Comparison of ENCODE assay signal across 8 cellular contexts in genomic region chr11:96342971-96343711, GRCh38. TPM values are rescaled to one million over a fixed set of nuclear protein-coding genes. Genes with fewer than 3 reads are reported as not detected.
DNase-seq lines count a peak whose midpoint lies in the region; ATAC-seq, FAIRE-seq and TF ChIP-seq lines count a peak whose summit lies in the region.

Gene MAML2, minus strand, starts transcription at chr11:96343195. Its CDS starts 1,300 bp downstream, at chr11:96341895.

- H3K27me3 Mint-ChIP-seq in activated T-helper 1 cell treated with anti-CD3 and anti-CD28 coated beads, Interleukin-12 subunit alpha, Interleukin-12 subunit beta, Interleukin-2, Interleukin-4 antibody, amounts not matched to agents 30 ng/mL and 10 ng/mL and 1 ng/mL, durations not matched to agents 14 hours and 24 hours and 36 hours (ENCODE audit: insufficient read depth) = no peaks in the 10 kb centered on the region
- H3K27me3 Mint-ChIP-seq in naive thymus-derived CD4-positive, alpha-beta T cell = no peaks in the 10 kb centered on the region
- no peaks in the 10 kb centered on the region for H3K27me3 Mint-ChIP-seq in stimulated activated memory B cell treated with anti-CD40 and anti-IgM and Interleukin-4, amounts not matched to agents 10 μg/mL and 1 μg/mL and 100 μg/mL, for 72 hours

- H3K4me1 Mint-ChIP-seq in activated T-helper 1 cell treated with anti-CD3 and anti-CD28 coated beads, Interleukin-12 subunit alpha, Interleukin-12 subunit beta, Interleukin-2, Interleukin-4 antibody, amounts not matched to agents 30 ng/mL and 10 ng/mL and 1 ng/mL, durations not matched to agents 14 hours and 24 hours and 36 hours (ENCODE audit: low read depth) = peaks cover 49% of the 10 kb centered on the region
- peaks cover 13 to 41% (median 19%) of the 10 kb centered on the region in 7 donors for H3K4me1 Mint-ChIP-seq in naive thymus-derived CD4-positive, alpha-beta T cell
- H3K4me1 Mint-ChIP-seq in stimulated activated memory B cell treated with anti-CD40 and anti-IgM and Interleukin-4, amounts not matched to agents 10 μg/mL and 1 μg/mL and 100 μg/mL, for 72 hours = peaks cover 46% of the 10 kb centered on the region

- peak within 1 kb of the TSS; percentile 94 for H3K4me3 Mint-ChIP-seq in activated T-helper 1 cell treated with anti-CD3 and anti-CD28 coated beads, Interleukin-12 subunit alpha, Interleukin-12 subunit beta, Interleukin-2, Interleukin-4 antibody, amounts not matched to agents 30 ng/mL and 10 ng/mL and 1 ng/mL, durations not matched to agents 14 hours and 24 hours and 36 hours
- H3K4me3 Mint-ChIP-seq in naive thymus-derived CD4-positive, alpha-beta T cell = peak within 1 kb of the TSS; percentile 95 to 99 (median 98)
- peak within 1 kb of the TSS; percentile 99 for H3K4me3 Mint-ChIP-seq in stimulated activated memory B cell treated with anti-CD40 and anti-IgM and Interleukin-4, amounts not matched to agents 10 μg/mL and 1 μg/mL and 100 μg/mL, for 72 hours

- peak within 1 kb of the TSS; percentile 50 for H2AFZ ChIP-seq in fibroblast of lung (ENCODE audit: low read length)

- H3K27ac Mint-ChIP-seq in activated T-helper 1 cell treated with anti-CD3 and anti-CD28 coated beads, Interleukin-12 subunit alpha, Interleukin-12 subunit beta, Interleukin-2, Interleukin-4 antibody, amounts not matched to agents 30 ng/mL and 10 ng/mL and 1 ng/mL, durations not matched to agents 14 hours and 24 hours and 36 hours = peak within 1 kb of the TSS; percentile 89
- H3K27ac Mint-ChIP-seq in naive thymus-derived CD4-positive, alpha-beta T cell = peak within 1 kb of the TSS; percentile 93 to 98 (median 96)
- H3K27ac Mint-ChIP-seq in stimulated activated memory B cell treated with anti-CD40 and anti-IgM and Interleukin-4, amounts not matched to agents 10 μg/mL and 1 μg/mL and 100 μg/mL, for 72 hours = peak within 1 kb of the TSS; percentile 84

- peak; percentile 89 for DNase-seq in DMS79 (lab: John Stamatoyannopoulos, UW)
- DNase-seq in RCC 7860 (ENCODE audit: low spot score) = peak; percentile 87
- peak; percentile 85 for DNase-seq in activated T-helper 1 cell treated with anti-CD3 and anti-CD28 coated beads, Interleukin-12 subunit alpha, Interleukin-12 subunit beta, Interleukin-2, Interleukin-4 antibody, amounts not matched to agents 30 ng/mL and 10 ng/mL and 1 ng/mL, durations not matched to agents 14 hours and 24 hours and 36 hours (ENCODE audit: low spot score)
- DNase-seq in fibroblast of lung (ENCODE audit: low read depth in 2 of 2) = peak; percentile 91 to 92
- DNase-seq in naive thymus-derived CD4-positive, alpha-beta T cell = peak; percentile 67 to 91 (median 85)

- H3K4me3 ChIP-seq in fibroblast of lung (replicated peaks in 1 of 4; ENCODE audit: control extremely low read depth in 1 of 4, insufficient read depth in 1 of 4, low read depth in 3 of 4, low read length in 4 of 4) = peak within 1 kb of the TSS; percentile 67 to 97 (median 90)
- H3K4me3 ChIP-seq in naive thymus-derived CD4-positive, alpha-beta T cell (ENCODE audit: low read length) = peak within 1 kb of the TSS; percentile 95

- FAIRE-seq in RCC 7860 (lab: Jason Lieb, UNC) = no peak

- peaks cover 5% of the 10 kb centered on the region for H3K4me1 ChIP-seq in fibroblast of lung (ENCODE audit: control insufficient read depth, extremely low read depth, insufficient read depth, low read length)
- H3K4me1 ChIP-seq in naive thymus-derived CD4-positive, alpha-beta T cell (ENCODE audit: control insufficient read depth in 2 of 2, insufficient read depth in 2 of 2, low read length in 2 of 2) = peaks cover 11 to 31% of the 10 kb centered on the region in 2 donors

- H3K27ac ChIP-seq in KOPT-K1 (ENCODE audit: low read depth, low read length, poor library complexity, severe bottlenecking) (peak within 1 kb of the TSS; percentile 45), fibroblast of lung (ENCODE audit: insufficient read depth, low read length) (peak within 1 kb of the TSS; percentile 89)
- H3K27ac ChIP-seq in naive thymus-derived CD4-positive, alpha-beta T cell (ENCODE audit: low read depth, low read length) = peak within 1 kb of the TSS; percentile 87

- peak; percentile 75 for ATAC-seq in GM21786 (IDR thresholded peaks at IDR 0.05; ENCODE audit: unreplicated experiment)
- peak; percentile 93 for ATAC-seq in naive thymus-derived CD4-positive, alpha-beta T cell
- peak; percentile 89 for ATAC-seq in stimulated activated memory B cell treated with anti-CD40 and anti-IgM and Interleukin-4, amounts not matched to agents 10 μg/mL and 1 μg/mL and 100 μg/mL, for 72 hours

- H3K36me3 Mint-ChIP-seq in activated T-helper 1 cell treated with anti-CD3 and anti-CD28 coated beads, Interleukin-12 subunit alpha, Interleukin-12 subunit beta, Interleukin-2, Interleukin-4 antibody, amounts not matched to agents 30 ng/mL and 10 ng/mL and 1 ng/mL, durations not matched to agents 14 hours and 24 hours and 36 hours (ENCODE audit: low read depth) = peaks cover 3% of the 10 kb centered on the region
- H3K36me3 Mint-ChIP-seq in naive thymus-derived CD4-positive, alpha-beta T cell = peaks cover 0 to 33% (median 5%) of the 10 kb centered on the region in 5 donors
- no peaks in the 10 kb centered on the region for H3K36me3 Mint-ChIP-seq in stimulated activated memory B cell treated with anti-CD40 and anti-IgM and Interleukin-4, amounts not matched to agents 10 μg/mL and 1 μg/mL and 100 μg/mL, for 72 hours

- intact Hi-C loops in activated T-helper 1 cell treated with anti-CD3 and anti-CD28 coated beads, Interleukin-12 subunit alpha, Interleukin-12 subunit beta, Interleukin-2, Interleukin-4 antibody, amounts not matched to agents 30 ng/mL and 10 ng/mL and 1 ng/mL, durations not matched to agents 14 hours and 24 hours and 36 hours (cut with micrococcal nuclease) = loop anchor here (1.0 to 5.0 kb wide), 17 partner anchors 46 to 1246 kb away; partner anchors contain the start of genes CCDC82, CEP57 and MTMR2
- intact Hi-C loops in naive thymus-derived CD4-positive, alpha-beta T cell (cut with micrococcal nuclease) = loop anchor here (1.0 to 5.0 kb wide), 19 partner anchors 30 to 1254 kb away; partner anchors contain the start of genes MTMR2 (in 2 of the 2), CCDC82 (in 1 of the 2), CEP57 (in 1 of the 2) and ENDOD1 (in 1 of the 2)

- peak within 1 kb of the TSS; percentile 99 for H3K4me2 ChIP-seq in fibroblast of lung (ENCODE audit: extremely low read depth, insufficient read depth, low read length)

- TF ChIP-seq CTCF in fibroblast of lung (conservative IDR thresholded peaks at IDR 0.05 in 1 of 2, IDR thresholded peaks at IDR 0.05 in 1 of 2; ENCODE audit: low read depth in 1 of 2, low read length in 2 of 2) = peak; percentile 88 to 94

- no peaks in the 10 kb centered on the region for H3K36me3 ChIP-seq in KOPT-K1 (ENCODE audit: insufficient read depth, low read length)
- no peaks in the 10 kb centered on the region for H3K36me3 ChIP-seq in fibroblast of lung (ENCODE audit: control insufficient read depth, insufficient read depth, low read length)
- peaks cover 0 to 13% (median 0%) of the 10 kb centered on the region in 3 experiments for H3K36me3 ChIP-seq in naive thymus-derived CD4-positive, alpha-beta T cell (ENCODE audit: control insufficient read depth in 2 of 3, insufficient read depth in 3 of 3, low read length in 3 of 3)

- no peaks in the 10 kb centered on the region for H3K27me3 ChIP-seq in fibroblast of lung (ENCODE audit: control insufficient read depth, insufficient read depth, low read length)
- H3K27me3 ChIP-seq in naive thymus-derived CD4-positive, alpha-beta T cell (ENCODE audit: control insufficient read depth in 2 of 2, insufficient read depth in 2 of 2, low read length in 2 of 2) = no peaks in the 10 kb centered on the region

- POLR2A ChIA-PET in naive thymus-derived CD4-positive, alpha-beta T cell (lab: Charles Lee) = interaction anchor here (0.5 to 6.2 kb wide), 31 partner anchors 8 to 494 kb away, joined by 3 to 40 read pairs (median 4); partner anchors contain the start of genes CCDC82 and JRKL

- H3K9ac ChIP-seq in fibroblast of lung (ENCODE audit: insufficient read depth, low read length) = peak within 1 kb of the TSS; percentile 72

- CTCF ChIA-PET in naive thymus-derived CD4-positive, alpha-beta T cell (lab: Charles Lee) = interaction anchor here (0.6 to 6.0 kb wide), 90 partner anchors 9 to 1192 kb away, joined by 3 to 111 read pairs (median 5); partner anchors contain the start of genes CCDC82 and JRKL

- H4K20me1 ChIP-seq in fibroblast of lung (ENCODE audit: control insufficient read depth, extremely low read depth, insufficient read depth, low read length) = no peaks in the 10 kb centered on the region

- H3K79me2 ChIP-seq in fibroblast of lung (ENCODE audit: control insufficient read depth, insufficient read depth, low read length) = peaks cover 48% of the 10 kb centered on the region

- no peaks in the 10 kb centered on the region for H3K9me3 Mint-ChIP-seq in activated T-helper 1 cell treated with anti-CD3 and anti-CD28 coated beads, Interleukin-12 subunit alpha, Interleukin-12 subunit beta, Interleukin-2, Interleukin-4 antibody, amounts not matched to agents 30 ng/mL and 10 ng/mL and 1 ng/mL, durations not matched to agents 14 hours and 24 hours and 36 hours
- H3K9me3 Mint-ChIP-seq in naive thymus-derived CD4-positive, alpha-beta T cell = peaks cover 0 to 3% (median 0%) of the 10 kb centered on the region in 11 donors
- no peaks in the 10 kb centered on the region for H3K9me3 Mint-ChIP-seq in stimulated activated memory B cell treated with anti-CD40 and anti-IgM and Interleukin-4, amounts not matched to agents 10 μg/mL and 1 μg/mL and 100 μg/mL, for 72 hours

- H3K9me3 ChIP-seq in KOPT-K1 (ENCODE audit: insufficient read depth, low read length, poor library complexity, severe bottlenecking) (no peaks in the 10 kb centered on the region), fibroblast of lung (ENCODE audit: control insufficient read depth, insufficient read depth, low read depth, low read length) (no peaks in the 10 kb centered on the region)
- H3K9me3 ChIP-seq in naive thymus-derived CD4-positive, alpha-beta T cell (ENCODE audit: control insufficient read depth in 2 of 3, low read length in 3 of 3) = no peaks in the 10 kb centered on the region

RNA-seq across cellular contexts. Expression of gene MAML2, which starts in this region (rescaled TPM):
- total RNA-seq in activated T-helper 1 cell treated with anti-CD3 and anti-CD28 coated beads, Interleukin-12 subunit alpha, Interleukin-12 subunit beta, Interleukin-2, Interleukin-4 antibody, amounts not matched to agents 30 ng/mL and 10 ng/mL and 1 ng/mL, durations not matched to agents 14 hours and 24 hours and 36 hours = 10.0 and 10.1 TPM in 2 replicates
- 9.8 and 13.0 TPM in 2 replicates for total RNA-seq in fibroblast of lung
- 16.0 and 19.0 TPM in 2 replicates for polyA plus RNA-seq in fibroblast of lung
- 7.8 and 11.8 TPM in 2 replicates for polyA plus RNA-seq in fibroblast of lung (2012)
- polyA minus RNA-seq in fibroblast of lung (ENCODE audit: low replicate concordance) = 10.7 and 11.9 TPM in 2 replicates
- 10 to 100 TPM; 15.6 to 81.3 (median 68.2) TPM for total RNA-seq in naive thymus-derived CD4-positive, alpha-beta T cell
- 10 to 100 TPM; 12.6 to 38.6 TPM for polyA plus RNA-seq in naive thymus-derived CD4-positive, alpha-beta T cell

Comparison
In these comparisons a context has a peak if more than half of its experiments do, and no peak if none do; other contexts are left out.
1. Peak in every context shown above with its lines: DNase-seq, ATAC-seq, H3K4me3 ChIP-seq and H3K27ac ChIP-seq.